8 cellular contexts compared by ENCODE assay signal in the genomic region with DNA sequence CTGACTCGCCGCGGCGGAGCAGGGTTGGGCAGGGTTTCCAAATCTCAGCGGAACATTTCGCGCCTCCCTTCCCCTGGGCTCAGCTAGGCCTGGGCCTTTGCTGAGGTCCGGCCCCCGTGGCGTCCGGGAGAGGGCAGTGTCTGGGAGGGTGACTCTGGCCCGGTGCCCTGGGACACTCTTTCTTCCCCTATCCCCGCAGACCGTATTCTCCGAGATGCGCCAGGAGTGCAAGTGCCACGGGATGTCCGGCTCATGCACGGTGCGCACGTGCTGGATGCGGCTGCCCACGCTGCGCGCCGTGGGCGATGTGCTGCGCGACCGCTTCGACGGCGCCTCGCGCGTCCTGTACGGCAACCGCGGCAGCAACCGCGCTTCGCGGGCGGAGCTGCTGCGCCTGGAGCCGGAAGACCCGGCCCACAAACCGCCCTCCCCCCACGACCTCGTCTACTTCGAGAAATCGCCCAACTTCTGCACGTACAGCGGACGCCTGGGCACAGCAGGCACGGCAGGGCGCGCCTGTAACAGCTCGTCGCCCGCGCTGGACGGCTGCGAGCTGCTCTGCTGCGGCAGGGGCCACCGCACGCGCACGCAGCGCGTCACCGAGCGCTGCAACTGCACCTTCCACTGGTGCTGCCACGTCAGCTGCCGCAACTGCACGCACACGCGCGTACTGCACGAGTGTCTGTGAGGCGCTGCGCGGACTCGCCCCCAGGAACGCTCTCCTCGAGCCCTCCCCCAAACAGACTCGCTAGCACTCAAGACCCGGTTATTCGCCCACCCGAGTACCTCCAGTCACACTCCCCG. TPM values are rescaled to one million over a fixed set of nuclear protein-coding genes. Genes with fewer than 3 reads are reported as not detected.
DNase-seq lines count a peak whose midpoint lies in the region.

No MANE protein-coding gene starts in this region.

- peak overlapping the region; percentile 18; the same call in 1 of the 2 replicates for H3K4me3 ChIP-seq in iPS DF 6.9 (ENCODE audit: low read length)

- WGBS in iPS DF 6.9 (ENCODE audit: insufficient coverage, insufficient read length), result no CpG with 5 or more reads among the region's 91 CpGs

- H3K36me3 ChIP-seq in iPS DF 6.9 (ENCODE audit: control insufficient read depth, insufficient read depth, low read length), result no peaks in the 10 kb centered on the region; the same call in 1 of the 2 replicates

- no peak overlapping the region for H3K27ac ChIP-seq in iPS DF 6.9 (ENCODE audit: low read length)

- peaks cover 12% of the 10 kb centered on the region for H3K4me1 ChIP-seq in iPS DF 6.9 (ENCODE audit: control insufficient read depth, insufficient read depth, low read length)

- H3K27me3 ChIP-seq in iPS DF 6.9 (ENCODE audit: control insufficient read depth, insufficient read depth, low read length), result peaks cover 86% of the 10 kb centered on the region

- peak; percentile 48 for DNase-seq in stimulated activated CD4-positive, alpha-beta T cell treated with anti-CD3 and anti-CD28 coated beads, Interleukin-15, amount 100 ng/mL, for 24 hours
- DNase-seq in stimulated activated CD4-positive, alpha-beta T cell treated with anti-CD3 and anti-CD28 coated beads, Interleukin-1b, Interleukin-23, amount 100 ng/mL, for 48 hours, result no peak
- DNase-seq in activated effector memory CD4-positive, alpha-beta T cell treated with Interleukin-2 at 50 U/mL for 16 hours, result peak; percentile 50
- DNase-seq in iPS DF 6.9 (ENCODE audit: low read depth, low spot score), result no peak
- DNase-seq in stimulated activated CD8-positive, alpha-beta memory T cell treated with anti-CD3 and anti-CD28 coated beads, Interleukin-12 subunit alpha, Interleukin-12 subunit beta, amount 100 ng/mL, for 4 hours (ENCODE audit: low read depth), result peak; percentile 24
- no peak for DNase-seq in medulla oblongata (ENCODE audit: extremely low spot score)
- no peak for DNase-seq in NCI-H2029 (lab: John Stamatoyannopoulos, UW)
- DNase-seq in HT-29 (ENCODE audit: low spot score), result no peak

- no peaks in the 10 kb centered on the region for H3K9me3 ChIP-seq in iPS DF 6.9 (ENCODE audit: control insufficient read depth, insufficient read depth, low read length)

RNA-seq across cellular contexts. Expression of a gene that starts 3.0 kb away (rescaled TPM):
- total RNA-seq in HT-29 (2014; rRNA removed; shearing (Covaris generic)), result not detected in 2 replicates

RNA-seq across cellular contexts. Expression of a gene that starts 9.6 kb away (rescaled TPM):
- 0.16 and 0.71 TPM in 2 replicates for total RNA-seq in HT-29 (2014; rRNA removed; shearing (Covaris generic))

RNA-seq across cellular contexts. Expression of a gene that starts 18.0 kb away (rescaled TPM):
- 0.66 and 0.83 TPM in 2 replicates for total RNA-seq in HT-29 (2014; rRNA removed; shearing (Covaris generic))

RNA-seq across cellular contexts. Expression of a gene that starts 23.9 kb away (rescaled TPM):
- total RNA-seq in HT-29 (2014; rRNA removed; shearing (Covaris generic)), result 76.3 and 76.9 TPM in 2 replicates

RNA-seq across cellular contexts. Expression of a gene that starts 37.4 kb away (rescaled TPM):
- total RNA-seq in HT-29 (2014; rRNA removed; shearing (Covaris generic)), result 38.4 and 50.4 TPM in 2 replicates

Comparison
In these comparisons a context has a peak if more than half of its experiments do, and no peak if none do; other contexts are left out.
1. DNase-seq: peak in stimulated activated CD4-positive, alpha-beta T cell treated with anti-CD3 and anti-CD28 coated beads, Interleukin-15, amount 100 ng/mL, for 24 hours (single experiment), activated effector memory CD4-positive, alpha-beta T cell treated with Interleukin-2 at 50 U/mL for 16 hours (single experiment) and stimulated activated CD8-positive, alpha-beta memory T cell treated with anti-CD3 and anti-CD28 coated beads, Interleukin-12 subunit alpha, Interleukin-12 subunit beta, amount 100 ng/mL, for 4 hours (single experiment); none in stimulated activated CD4-positive, alpha-beta T cell treated with anti-CD3 and anti-CD28 coated beads, Interleukin-1b, Interleukin-23, amount 100 ng/mL, for 48 hours (single experiment), iPS DF 6.9 (single experiment), medulla oblongata (single experiment), NCI-H2029 (single experiment) and HT-29 (single experiment).